Comparison of ENCODE assay signal across 8 cellular contexts in the genomic region with DNA sequence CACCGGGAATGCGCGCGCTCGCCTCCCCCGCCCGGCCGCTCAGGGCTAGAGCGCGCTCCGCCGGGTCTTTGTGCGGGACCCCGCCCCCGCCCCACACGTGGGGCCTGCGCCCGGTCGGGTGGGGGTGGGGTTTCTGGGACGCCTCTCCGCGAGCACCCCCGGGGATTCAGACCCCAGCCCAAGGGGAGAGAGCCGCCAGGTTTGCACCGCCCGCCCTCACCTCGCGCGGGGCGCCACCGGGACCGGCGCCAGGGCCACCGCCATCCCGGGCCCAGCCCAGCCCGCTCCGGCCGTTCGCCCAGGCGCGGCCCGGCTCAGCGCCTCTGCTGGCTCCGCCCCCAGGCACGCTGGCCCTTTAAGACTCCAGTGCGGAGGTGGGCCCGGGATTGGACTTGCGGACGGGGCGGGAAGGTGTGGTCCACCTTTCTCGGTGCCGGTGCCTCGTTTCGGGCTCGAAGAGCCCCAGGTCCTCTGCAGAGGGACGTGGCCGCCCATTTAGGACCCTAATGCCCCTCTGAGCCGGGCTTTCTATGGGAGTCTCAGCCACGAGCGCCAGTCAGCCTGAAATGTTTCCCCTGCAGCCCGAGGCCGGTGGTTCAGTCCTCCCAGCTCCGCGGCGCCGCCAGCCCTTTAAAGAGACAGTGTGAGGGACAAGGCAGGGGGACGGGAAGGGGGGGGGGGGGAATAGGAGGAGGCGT. TPM values are rescaled to one million over a fixed set of nuclear protein-coding genes. Genes with fewer than 3 reads are reported as not detected.
DNase-seq lines count a peak whose midpoint lies in the region; ATAC-seq and TF ChIP-seq lines count a peak whose summit lies in the region.

No MANE protein-coding gene starts in this region.

- H3K4me3 ChIP-seq in Caco-2 (ENCODE audit: low read depth, low read length) (peak overlapping the region; percentile 58), OCI-LY7 (ENCODE audit: low read depth, low read length, poor library complexity, severe bottlenecking) (peak overlapping the region; percentile 72), epithelial cell of proximal tubule (ENCODE audit: low read depth, low read length) (peak overlapping the region; percentile 89), mucosa of rectum (ENCODE audit: low read length in 2 of 2) (peak overlapping the region; percentile 89 to 90)

- peak overlapping the region; percentile 59 for H2AFZ ChIP-seq in OCI-LY7 (ENCODE audit: low read length)

- TF ChIP-seq CTCF in Caco-2 (IDR thresholded peaks at IDR 0.05; ENCODE audit: insufficient read depth in 1 of 2, low read depth in 1 of 2, low read length in 1 of 2, severe bottlenecking in 1 of 2, unreplicated experiment in 1 of 2), result no peak
- no peak for TF ChIP-seq CTCF in OCI-LY7 (conservative IDR thresholded peaks at IDR 0.05; ENCODE audit: low read length)
- TF ChIP-seq CTCF in epithelial cell of proximal tubule (conservative IDR thresholded peaks at IDR 0.05; ENCODE audit: low read depth, low read length), result no peak

- H3K27ac ChIP-seq in OCI-LY7 (ENCODE audit: low read depth, low read length, poor library complexity, severe bottlenecking), result peak overlapping the region; percentile 51
- H3K27ac ChIP-seq in mucosa of rectum (ENCODE audit: low read depth in 2 of 2, low read length in 2 of 2), result peak overlapping the region; percentile 93 to 95

- POLR2A ChIA-PET in Caco-2 (lab: Charles Lee) (interaction anchor here (0.6 to 1.4 kb wide), 4 partner anchors 16 to 536 kb away, joined by 4 to 12 read pairs (median 8); partner anchors contain the start of genes HYAL3 and NAA80), OCI-LY7 (lab: Charles Lee) (interaction anchor here (1.1 kb wide), 1 partner anchor 16 kb away, joined by 6 read pairs; no protein-coding TSS in a partner anchor)

- H3K4me3 Mint-ChIP-seq in Caco-2 (ENCODE audit: unreplicated experiment), result peak overlapping the region; percentile 81

- H3K27ac Mint-ChIP-seq in Caco-2 (ENCODE audit: unreplicated experiment), result peak overlapping the region; percentile 96

- BruUV-seq in Caco-2 (replicated peaks; lab: Mats Ljungman, UMichigan), result no TSS peak
- BruUV-seq in OCI-LY7 (replicated peaks; lab: Mats Ljungman, UMichigan), result no TSS peak

- DNase-seq in Caco-2 (peak; percentile 92 to 94), HT1080 (ENCODE audit: low read depth) (peak; percentile 79), OCI-LY7 (ENCODE audit: low spot score) (peak; percentile 92), activated T-cell treated with anti-CD3 and anti-CD28 coated beads for 4 hours (peak; percentile 72), epithelial cell of proximal tubule (ENCODE audit: low read depth) (no peak)
- DNase-seq in stimulated activated CD8-positive, alpha-beta memory T cell treated with anti-CD3 and anti-CD28 coated beads, Interleukin-4, amount 100 ng/mL, for 24 hours (ENCODE audit: low read depth), result peak; percentile 75

- H3K27me3 Mint-ChIP-seq in Caco-2 (ENCODE audit: insufficient read depth, unreplicated experiment), result no peaks in the 10 kb centered on the region

- H3K9me3 ChIP-seq in Caco-2 (no peaks in the 10 kb centered on the region), OCI-LY7 (ENCODE audit: low read length) (no peaks in the 10 kb centered on the region), mucosa of rectum (ENCODE audit: control insufficient read depth in 2 of 2, low read length in 2 of 2) (no peaks in the 10 kb centered on the region)

- H3K4me1 Mint-ChIP-seq in Caco-2 (ENCODE audit: low read depth, unreplicated experiment), result peaks cover 8% of the 10 kb centered on the region

- peaks cover 39% of the 10 kb centered on the region for H3K36me3 Mint-ChIP-seq in Caco-2 (ENCODE audit: insufficient read depth, unreplicated experiment)

- no peaks in the 10 kb centered on the region for H3K9me2 ChIP-seq in OCI-LY7 (ENCODE audit: insufficient read depth, low read length)

- CTCF ChIA-PET in Caco-2 (lab: Charles Lee), result interaction anchor here (0.5 to 1.4 kb wide), 12 partner anchors 10 to 1720 kb away, joined by 3 to 27 read pairs (median 5); partner anchors contain the start of genes CYB561D2, GNAI2, HYAL3 and NAA80
- CTCF ChIA-PET in OCI-LY7 (lab: Charles Lee; ENCODE audit: unreplicated experiment), result no interaction called here

- no peaks in the 10 kb centered on the region for H4K20me1 ChIP-seq in OCI-LY7 (ENCODE audit: insufficient read depth, low read length)

- intact Hi-C loops in Caco-2 (cut with micrococcal nuclease; ENCODE audit: unreplicated experiment), result loop anchor here (1.0 kb wide), 1 partner anchor 22 kb away; the partner anchor contains the start of genes HYAL3 and NAA80
- intact Hi-C loops in OCI-LY7 (cut with micrococcal nuclease; ENCODE audit: unreplicated experiment), result loop anchor here (5.0 kb wide), 1 partner anchor 94 kb away; no protein-coding TSS in a partner anchor

- H3K27me3 ChIP-seq in Caco-2 (replicated peaks; ENCODE audit: control insufficient read depth, insufficient read depth, low read length) (no peaks in the 10 kb centered on the region), mucosa of rectum (ENCODE audit: control insufficient read depth in 2 of 2, insufficient read depth in 2 of 2, low read length in 2 of 2) (no peaks in the 10 kb centered on the region)

- no peaks in the 10 kb centered on the region for H3K9me3 Mint-ChIP-seq in Caco-2 (ENCODE audit: unreplicated experiment)

- H3K4me1 ChIP-seq in Caco-2 (peaks cover 34% of the 10 kb centered on the region), OCI-LY7 (ENCODE audit: insufficient read depth, low read length, poor library complexity, severe bottlenecking) (peaks cover 47% of the 10 kb centered on the region), mucosa of rectum (ENCODE audit: control insufficient read depth in 2 of 2, insufficient read depth in 2 of 2, low read length in 2 of 2) (peaks cover 53 to 56% of the 10 kb centered on the region in 2 donors)

- H3K36me3 ChIP-seq in Caco-2 (ENCODE audit: control insufficient read depth, insufficient read depth, low read length) (peaks cover 4% of the 10 kb centered on the region), OCI-LY7 (ENCODE audit: insufficient read depth, low read length) (peaks cover 24% of the 10 kb centered on the region; the same call in 1 of the 2 replicates), mucosa of rectum (ENCODE audit: control insufficient read depth in 2 of 2, insufficient read depth in 2 of 2, low read length in 2 of 2) (peaks cover 11 to 18% of the 10 kb centered on the region in 2 donors)

- ATAC-seq in GM21367 (IDR thresholded peaks at IDR 0.05; ENCODE audit: unreplicated experiment), result peak; percentile 67

- H3K9ac ChIP-seq in mucosa of rectum (ENCODE audit: low read depth in 1 of 2, low read length in 2 of 2), result peak overlapping the region; percentile 87 to 97

- no peaks in the 10 kb centered on the region for H3K79me2 ChIP-seq in OCI-LY7 (ENCODE audit: insufficient read depth, low read depth, low read length)

- H3K4me2 ChIP-seq in OCI-LY7 (ENCODE audit: low read length), result peak overlapping the region; percentile 73

RNA-seq across cellular contexts. Expression of gene HYAL2, which starts 1.2 kb away (rescaled TPM):
- total RNA-seq in Caco-2 (2022) (30.1 and 31.6 TPM in 2 replicates), OCI-LY7 (2022) (7.6 and 7.7 TPM in 2 replicates), epithelial cell of proximal tubule (123 and 145 TPM in 2 replicates)
- 91.6 and 97.5 TPM in 2 replicates for total RNA-seq in HT1080 (2014; rRNA removed; shearing (Covaris generic))
- polyA plus RNA-seq in HT1080 (2015; cell fraction: cytosol; rRNA removed), result 43.3 and 53.0 TPM in 2 replicates
- polyA plus RNA-seq in HT1080 (2015; cell fraction: nucleus; rRNA removed), result 30.1 and 33.8 TPM in 2 replicates
- 15.3 and 19.7 TPM in 2 replicates for total RNA-seq in OCI-LY7 (2014; rRNA removed; shearing (Covaris generic))

RNA-seq across cellular contexts. Expression of gene TUSC2, which starts 6.7 kb away (rescaled TPM):
- total RNA-seq in Caco-2 (2022) (34.9 and 38.3 TPM in 2 replicates), OCI-LY7 (2022) (20.2 and 20.4 TPM in 2 replicates), epithelial cell of proximal tubule (39.8 and 46.6 TPM in 2 replicates)
- total RNA-seq in HT1080 (2014; rRNA removed; shearing (Covaris generic)), result 40.6 and 53.3 TPM in 2 replicates
- polyA plus RNA-seq in HT1080 (2015; cell fraction: cytosol; rRNA removed), result 56.3 and 78.6 TPM in 2 replicates
- 21.4 and 43.1 TPM in 2 replicates for polyA plus RNA-seq in HT1080 (2015; cell fraction: nucleus; rRNA removed)
- 24.5 and 26.9 TPM in 2 replicates for total RNA-seq in OCI-LY7 (2014; rRNA removed; shearing (Covaris generic))

RNA-seq across cellular contexts. Expression of gene HYAL1, which starts 17.9 kb away (rescaled TPM):
- total RNA-seq in Caco-2 (2022), result 2.3 and 2.6 TPM in 2 replicates
- total RNA-seq in HT1080 (2014; rRNA removed; shearing (Covaris generic)), result 0.40 and 0.43 TPM in 2 replicates
- 0.12 and 0.38 TPM in 2 replicates for polyA plus RNA-seq in HT1080 (2015; cell fraction: cytosol; rRNA removed)
- polyA plus RNA-seq in HT1080 (2015; cell fraction: nucleus; rRNA removed), result 0.88 and 1.6 TPM in 2 replicates
- total RNA-seq in OCI-LY7 (2014; rRNA removed; shearing (Covaris generic)), result 0.85 and 2.8 TPM in 2 replicates
- total RNA-seq in OCI-LY7 (2022), result 0.33 and 0.36 TPM in 2 replicates
- total RNA-seq in epithelial cell of proximal tubule, result 1.3 and 2.2 TPM in 2 replicates

RNA-seq across cellular contexts. Expression of gene RASSF1, which starts 19.3 kb away (rescaled TPM):
- total RNA-seq in Caco-2 (2022) (26.7 and 28.1 TPM in 2 replicates), OCI-LY7 (2022) (33.0 and 33.9 TPM in 2 replicates), epithelial cell of proximal tubule (27.0 and 31.5 TPM in 2 replicates)
- 12.5 and 15.0 TPM in 2 replicates for total RNA-seq in HT1080 (2014; rRNA removed; shearing (Covaris generic))
- polyA plus RNA-seq in HT1080 (2015; cell fraction: cytosol; rRNA removed), result 16.5 and 19.9 TPM in 2 replicates
- 27.2 and 29.2 TPM in 2 replicates for polyA plus RNA-seq in HT1080 (2015; cell fraction: nucleus; rRNA removed)
- 35.8 and 36.0 TPM in 2 replicates for total RNA-seq in OCI-LY7 (2014; rRNA removed; shearing (Covaris generic))

RNA-seq across cellular contexts. Expression of gene HYAL3, which starts 22.1 kb away (rescaled TPM):
- 5.2 and 6.8 TPM in 2 replicates for total RNA-seq in Caco-2 (2022)
- total RNA-seq in HT1080 (2014; rRNA removed; shearing (Covaris generic)), result 10.4 and 11.6 TPM in 2 replicates
- polyA plus RNA-seq in HT1080 (2015; cell fraction: cytosol; rRNA removed), result 4.8 and 5.1 TPM in 2 replicates
- polyA plus RNA-seq in HT1080 (2015; cell fraction: nucleus; rRNA removed), result 7.2 and 11.6 TPM in 2 replicates
- total RNA-seq in OCI-LY7 (2014; rRNA removed; shearing (Covaris generic)), result 1.2 and 2.7 TPM in 2 replicates
- total RNA-seq in OCI-LY7 (2022), result 3.5 and 4.4 TPM in 2 replicates
- 7.8 and 8.8 TPM in 2 replicates for total RNA-seq in epithelial cell of proximal tubule
